9 cellular contexts compared by ENCODE assay signal in genomic region chr6:79909517-79909916, GRCh38.
"Had no signal": no experiment of that assay in that cellular context is flagged by ENCODE, and none has a peak within 500 bp of the region (broad histone marks: within the 10 kb centered on the region; RNA-seq: fewer than 3 reads in every experiment).

No MANE protein-coding gene starts in this region.

- H3K36me3 ChIP-seq: HAP-1 had no signal

- H3K4me3 Mint-ChIP-seq: GM23338, H9, HFFc6 had no signal

- H3K27ac ChIP-seq: GM23248 had no signal

- H3K4me3 ChIP-seq: GM23248, GM23338, HAP-1 had no signal

- ATAC-seq: GM23338, HCT116 had no signal

- H3K9me3 ChIP-seq: HAP-1 had no signal

- H3K27ac Mint-ChIP-seq: GM23338, H9, HFFc6 had no signal

- H2AFZ ChIP-seq: GM23248, GM23338 had no signal

- DNase-seq: GM23248, GOT3, H7, H9, HCEC 1CT, HFFc6 had no signal

- H3K4me2 ChIP-seq: GM23338 had no signal

- H3K9me3 Mint-ChIP-seq: GM23338, H9, HFFc6 had no signal

- H3K9ac ChIP-seq: GM23248 had no signal
